11 cellular contexts compared by ENCODE assay signal in genomic region chr5:65809817-65810531, GRCh38.
DNase-seq lines count a peak whose midpoint lies in the region; ATAC-seq and TF ChIP-seq lines count a peak whose summit lies in the region.
"Had no signal": no experiment of that assay in that cellular context is flagged by ENCODE, and none has a peak within 500 bp of the region (broad histone marks: within the 10 kb centered on the region; RNA-seq: fewer than 3 reads in every experiment).

No MANE protein-coding gene starts in this region.

- H3K27me3 ChIP-seq in testis, result no peaks in the 10 kb centered on the region
- H3K27me3 ChIP-seq: sigmoid colon had no signal

- H3K36me3 Mint-ChIP-seq in natural killer cell treated with Interleukin-12 subunit alpha and Interleukin-12 subunit beta and Interleukin-15 and Interleukin-18, amount 100 ng/mL, for 72 hours, result peaks cover 4% of the 10 kb centered on the region
- peaks cover 69% of the 10 kb centered on the region for H3K36me3 Mint-ChIP-seq in activated naive CD8-positive, alpha-beta T cell treated with anti-CD3 and anti-CD28 coated beads for 36 hours

- no peaks in the 10 kb centered on the region for H3K9me3 Mint-ChIP-seq in natural killer cell treated with Interleukin-12 subunit alpha and Interleukin-12 subunit beta and Interleukin-15 and Interleukin-18, amount 100 ng/mL, for 72 hours
- peaks cover 1% of the 10 kb centered on the region for H3K9me3 Mint-ChIP-seq in activated naive CD8-positive, alpha-beta T cell treated with anti-CD3 and anti-CD28 coated beads for 36 hours

- H3K27me3 Mint-ChIP-seq in natural killer cell treated with Interleukin-12 subunit alpha and Interleukin-12 subunit beta and Interleukin-15 and Interleukin-18, amount 100 ng/mL, for 72 hours, result no peaks in the 10 kb centered on the region
- H3K27me3 Mint-ChIP-seq in activated naive CD8-positive, alpha-beta T cell treated with anti-CD3 and anti-CD28 coated beads for 36 hours, result no peaks in the 10 kb centered on the region

- no peak overlapping the region for H3K4me3 ChIP-seq in testis
- H3K4me3 ChIP-seq: sigmoid colon had no signal

- ATAC-seq in GM18907 (IDR thresholded peaks at IDR 0.05; ENCODE audit: unreplicated experiment), result no peak
- ATAC-seq in natural killer cell treated with Interleukin-12 subunit alpha and Interleukin-12 subunit beta and Interleukin-15 and Interleukin-18, amount 100 ng/mL, for 72 hours, result no peak

- H3K27ac Mint-ChIP-seq in natural killer cell treated with Interleukin-12 subunit alpha and Interleukin-12 subunit beta and Interleukin-15 and Interleukin-18, amount 100 ng/mL, for 72 hours, result no peak overlapping the region
- H3K27ac Mint-ChIP-seq in activated naive CD8-positive, alpha-beta T cell treated with anti-CD3 and anti-CD28 coated beads for 36 hours, result no peak overlapping the region

- H3K36me3 ChIP-seq in testis (ENCODE audit: low read depth, missing control alignments), result no peaks in the 10 kb centered on the region

- TF ChIP-seq POLR2A in testis (IDR thresholded peaks at IDR 0.05), result no peak

- no peaks in the 10 kb centered on the region for H3K9me3 ChIP-seq in testis
- H3K9me3 ChIP-seq: sigmoid colon had no signal

- H3K27ac ChIP-seq in caudate nucleus (ENCODE audit: low read depth, low read length), result peak overlapping the region; percentile 76
- no peak overlapping the region for H3K27ac ChIP-seq in testis

- peaks cover 2 to 6% of the 10 kb centered on the region in 2 donors for H3K4me1 Mint-ChIP-seq in natural killer cell treated with Interleukin-12 subunit alpha and Interleukin-12 subunit beta and Interleukin-15 and Interleukin-18, amount 100 ng/mL, for 72 hours (ENCODE audit: low read depth in 2 of 2)
- peaks cover 14% of the 10 kb centered on the region for H3K4me1 Mint-ChIP-seq in activated naive CD8-positive, alpha-beta T cell treated with anti-CD3 and anti-CD28 coated beads for 36 hours

- intact Hi-C loops in testis (cut with DNase I; ENCODE audit: low total_unique reads), result no loop called here

- H3K4me1 ChIP-seq in testis, result peaks cover 3% of the 10 kb centered on the region
- H3K4me1 ChIP-seq: sigmoid colon had no signal

- 54 to 61% methylated on average over 8 of the region's 8 CpGs for WGBS in testis, 2 donors

- TF ChIP-seq CTCF in testis (IDR thresholded peaks at IDR 0.05), result no peak

- DNase-seq in HUDEP-2 (lab: John Stamatoyannopoulos, UW; ENCODE audit: unreplicated experiment in 76 of 76) (peak in 74 of 76 experiments; percentile 5 to 89 (median 68)), caudate nucleus (lab: John Stamatoyannopoulos, UW) (peak in 44 of 61 donors; percentile 12 to 95 (median 44)), hypothalamus (lab: John Stamatoyannopoulos, UW) (peak in 37 of 51 donors; percentile 8 to 78 (median 55)), testis (peak; percentile 78)
- DNase-seq in natural killer cell treated with Interleukin-12 subunit alpha and Interleukin-12 subunit beta and Interleukin-15 and Interleukin-18, amount 100 ng/mL, for 72 hours (ENCODE audit: low spot score), result no peak
- no peak for DNase-seq in activated naive CD8-positive, alpha-beta T cell treated with anti-CD3 and anti-CD28 coated beads for 36 hours
- no peak for DNase-seq in activated CD4-positive, alpha-beta T cell treated with anti-CD3 and anti-CD28 coated beads for 4 hours
- DNase-seq: activated CD4-positive, alpha-beta T cell treated with anti-CD3 and anti-CD28 coated beads, Interleukin-2, amount 50 U/mL, for 4 hours; NCI-H1048; sigmoid colon had no signal

- H3K4me3 Mint-ChIP-seq in natural killer cell treated with Interleukin-12 subunit alpha and Interleukin-12 subunit beta and Interleukin-15 and Interleukin-18, amount 100 ng/mL, for 72 hours, result no peak overlapping the region
- H3K4me3 Mint-ChIP-seq in activated naive CD8-positive, alpha-beta T cell treated with anti-CD3 and anti-CD28 coated beads for 36 hours, result no peak overlapping the region

Comparison
In these comparisons a context has a peak if more than half of its experiments do, and no peak if none do; other contexts are left out.
1. DNase-seq: peak in HUDEP-2 (74 of 76), caudate nucleus (44 of 61), hypothalamus (37 of 51) and testis (single experiment); none in natural killer cell treated with Interleukin-12 subunit alpha and Interleukin-12 subunit beta and Interleukin-15 and Interleukin-18, amount 100 ng/mL, for 72 hours (single experiment), activated naive CD8-positive, alpha-beta T cell treated with anti-CD3 and anti-CD28 coated beads for 36 hours (single experiment) and activated CD4-positive, alpha-beta T cell treated with anti-CD3 and anti-CD28 coated beads for 4 hours (0 of 2).